Comparison of ENCODE assay signal across 8 cellular contexts in the genomic region with DNA sequence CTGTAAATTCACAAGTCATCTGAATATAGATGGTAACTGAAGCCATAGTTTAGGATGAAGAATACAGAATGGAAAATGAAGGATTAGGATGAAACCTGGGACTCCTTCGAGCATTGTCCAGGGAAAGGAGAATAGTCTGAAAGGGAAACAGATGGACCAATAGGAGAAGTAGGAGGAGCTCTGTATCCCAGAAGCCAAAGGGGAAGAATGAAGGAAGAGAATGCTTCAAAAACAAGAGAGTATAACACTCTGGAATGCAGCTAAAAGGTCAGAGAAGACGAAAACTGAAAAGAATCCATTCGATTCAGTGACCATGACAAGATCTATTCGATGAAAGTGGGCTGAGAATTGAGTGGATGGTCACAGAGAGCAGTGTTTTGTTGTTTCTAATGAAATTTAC. TPM values are rescaled to one million over a fixed set of nuclear protein-coding genes. Genes with fewer than 3 reads are reported as not detected.
A peak's percentile ranks its signal among the peaks of the same experiment; 100 is the strongest.
DNase-seq lines count a peak whose midpoint lies in the region; ATAC-seq and TF ChIP-seq lines count a peak whose summit lies in the region.

No MANE protein-coding gene starts in this region.

- peak overlapping the region; percentile 94 for H3K27ac ChIP-seq in upper lobe of right lung

- intact Hi-C loops in upper lobe of right lung (cut with DNase I): no loop called here

- H3K27me3 ChIP-seq in upper lobe of right lung: no peaks in the 10 kb centered on the region

- ATAC-seq in upper lobe of right lung (peak; percentile 27), HG03457 (IDR thresholded peaks at IDR 0.05; ENCODE audit: unreplicated experiment) (no peak), HG02840 (IDR thresholded peaks at IDR 0.05; ENCODE audit: low FRiP score, unreplicated experiment) (no peak)

- H3K4me1 ChIP-seq in upper lobe of right lung: peaks cover 12% of the 10 kb centered on the region

- DNase-seq in DMS 273 (lab: John Stamatoyannopoulos, UW; ENCODE audit: unreplicated experiment) (peak; percentile 52), DMS 273 treated with DMSO at 0.1 percent for 48 hours (lab: John Stamatoyannopoulos, UW) (no peak), NCI-H2227 treated with DMSO at 0.1 percent for 48 hours (lab: John Stamatoyannopoulos, UW) (peak; percentile 18), cerebellum (ENCODE audit: low spot score) (peak; percentile 60), medulla oblongata (ENCODE audit: extremely low spot score) (peak; percentile 35), upper lobe of right lung (no peak)

- H3K36me3 ChIP-seq in upper lobe of right lung: peaks cover 8% of the 10 kb centered on the region

- no peaks in the 10 kb centered on the region for H3K9me3 ChIP-seq in upper lobe of right lung

- peak overlapping the region; percentile 89 for H3K4me3 ChIP-seq in upper lobe of right lung

- no peak for TF ChIP-seq CTCF in upper lobe of right lung (IDR thresholded peaks at IDR 0.05)

RNA-seq across cellular contexts. Expression of a gene that starts 1.0 kb away (rescaled TPM):
- 128 TPM for total RNA-seq in cerebellum
- total RNA-seq in upper lobe of right lung: 52.9 TPM

RNA-seq across cellular contexts. Expression of a gene that starts 21.9 kb away (rescaled TPM):
- 18.3 TPM for total RNA-seq in cerebellum
- 22.5 TPM for total RNA-seq in upper lobe of right lung

RNA-seq across cellular contexts. Expression of a gene that starts 46.6 kb away (rescaled TPM):
- total RNA-seq in cerebellum (40.2 TPM), upper lobe of right lung (94.0 TPM)

Comparison
In these comparisons a context has a peak if more than half of its experiments do, and no peak if none do; other contexts are left out.
1. DNase-seq: peak in DMS 273 (single experiment), NCI-H2227 treated with DMSO at 0.1 percent for 48 hours (single experiment), cerebellum (single experiment) and medulla oblongata (single experiment); none in DMS 273 treated with DMSO at 0.1 percent for 48 hours (single experiment) and upper lobe of right lung (single experiment).